ENCODE assay signal across 18 cellular contexts in the genomic region with DNA sequence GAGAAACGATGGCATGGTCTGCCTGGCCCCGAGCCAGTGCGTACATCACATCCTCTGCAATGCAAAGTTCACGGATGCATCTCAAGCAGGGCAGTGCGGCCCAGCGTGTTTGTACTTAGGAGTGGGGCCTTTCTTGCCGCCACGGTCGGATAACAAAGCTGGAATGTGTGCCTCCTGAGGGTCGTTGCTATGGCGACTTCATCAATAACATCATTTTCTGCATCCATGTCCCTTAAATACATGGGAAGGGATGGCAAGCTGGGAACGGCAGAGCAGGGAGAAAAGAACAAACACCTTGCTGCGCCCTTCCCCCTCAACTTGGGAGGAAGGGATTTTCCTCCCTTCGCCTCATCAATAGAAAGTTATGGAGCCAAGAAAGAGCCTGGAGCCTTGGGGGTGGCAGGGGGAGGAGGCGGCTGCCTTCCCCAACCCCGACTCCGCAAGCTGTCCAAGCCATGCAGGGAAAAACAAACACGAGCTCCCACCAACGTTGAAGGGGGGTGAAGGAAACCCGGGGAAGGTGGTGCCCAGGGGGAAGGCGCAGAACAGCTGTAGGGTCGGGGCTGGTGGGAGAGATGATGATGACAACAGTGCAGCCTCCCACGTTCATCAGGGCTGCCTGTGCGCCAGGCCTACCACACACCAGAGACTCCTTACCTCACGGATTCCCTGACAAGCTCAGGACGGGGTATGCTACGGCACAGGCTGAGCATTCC.
DNase-seq lines count a peak whose midpoint lies in the region; ATAC-seq and TF ChIP-seq lines count a peak whose summit lies in the region.
"Had no signal": no experiment of that assay in that cellular context is flagged by ENCODE, and none has a peak within 500 bp of the region (broad histone marks: within the 10 kb centered on the region; RNA-seq: fewer than 3 reads in every experiment).

No MANE protein-coding gene starts in this region.

- no peaks in the 10 kb centered on the region for H3K36me3 Mint-ChIP-seq in brain
- H3K36me3 Mint-ChIP-seq in nephron (ENCODE audit: low read depth), result no peaks in the 10 kb centered on the region
- H3K36me3 Mint-ChIP-seq: CD8-positive, alpha-beta T cell had no signal

- TF ChIP-seq CTCF in HEK293 (tag by site-specific recombination; IDR thresholded peaks at IDR 0.05) (no peak), brain (conservative IDR thresholded peaks at IDR 0.05) (no peak), nephron (IDR thresholded peaks at IDR 0.05; ENCODE audit: unreplicated experiment in 3 of 3) (no peak), GM13976 (IDR thresholded peaks at IDR 0.05; ENCODE audit: borderline replicate concordance, control extremely low read depth, extremely low read depth, insufficient read depth, missing control alignments) (no peak)

- H3K9me3 Mint-ChIP-seq in brain, result no peaks in the 10 kb centered on the region
- no peaks in the 10 kb centered on the region for H3K9me3 Mint-ChIP-seq in nephron
- H3K9me3 Mint-ChIP-seq: CD8-positive, alpha-beta T cell had no signal

- H3K27ac ChIP-seq in HEK293 (ENCODE audit: extremely low read depth, low read depth, low read length), result no peak overlapping the region
- H3K27ac ChIP-seq: A549; BLaER1 treated with 17β-estradiol and CSF1 and Interleukin-3, amounts not matched to agents 10 nM and 100 nM; HL-60 had no signal

- DNase-seq in retina, result peak; percentile 58
- DNase-seq in GM13976 (ENCODE audit: low spot score), result no peak
- DNase-seq in NCI-H1930 (lab: John Stamatoyannopoulos, UW), result no peak
- DNase-seq: CD8-positive, alpha-beta T cell; NCI-H1048; NCI-H1436; NCI-H2029; NCI-H446 treated with DMSO at 0.1 percent for 48 hours had no signal

- CTCF ChIA-PET in HEK293 (lab: Yijun Ruan, JAX), result interaction anchor here (0.6 to 11.3 kb wide), 13 partner anchors 10 to 154 kb away, joined by 3 to 318 read pairs (median 5); a partner anchor contains a TSS

- peak overlapping the region; percentile 15 to 93 (median 82) for H3K27ac Mint-ChIP-seq in brain
- peak overlapping the region; percentile 45 to 84 (median 57) for H3K27ac Mint-ChIP-seq in nephron
- H3K27ac Mint-ChIP-seq: CD8-positive, alpha-beta T cell had no signal

- no peak overlapping the region for H3K4me3 ChIP-seq in HEK293 (ENCODE audit: low read depth, low read length)
- H3K4me3 ChIP-seq: A549; BLaER1 treated with 17β-estradiol and CSF1 and Interleukin-3, amounts not matched to agents 10 nM and 100 nM; GM12878 had no signal

- H3K4me1 Mint-ChIP-seq in brain (peaks cover 57% of the 10 kb centered on the region), nephron (peaks cover 46% of the 10 kb centered on the region)

- H3K36me3 ChIP-seq in HEK293 (ENCODE audit: control insufficient read depth in 2 of 2, insufficient read depth in 1 of 2, low read length in 2 of 2), result no peaks in the 10 kb centered on the region
- H3K36me3 ChIP-seq: BLaER1 treated with 17β-estradiol and CSF1 and Interleukin-3, amounts not matched to agents 10 nM and 100 nM had no signal

- H3K4me3 Mint-ChIP-seq in brain (peak overlapping the region in 3 of 5 experiments; percentile 12 to 32 (median 19)), nephron (no peak overlapping the region)
- H3K4me3 Mint-ChIP-seq: CD8-positive, alpha-beta T cell had no signal

- POLR2A ChIA-PET in HEK293 (lab: Yijun Ruan, JAX), result no interaction called here

- in situ Hi-C loops in GM13976 (cut with MboI; ENCODE audit: low sequenced_read_pairs, unreplicated experiment), result loop anchor here (10.0 kb wide), 2 partner anchors 75 to 115 kb away; a partner anchor contains a TSS

- no peaks in the 10 kb centered on the region for H3K27me3 Mint-ChIP-seq in brain
- peaks cover 63% of the 10 kb centered on the region for H3K27me3 Mint-ChIP-seq in nephron (ENCODE audit: low read depth)

- peaks cover 3% of the 10 kb centered on the region; the same call in 1 of the 2 replicates for H3K4me1 ChIP-seq in HEK293 (ENCODE audit: control insufficient read depth, insufficient read depth, low read length)
- H3K4me1 ChIP-seq: A549 had no signal

- no peak for ATAC-seq in GM18502 (IDR thresholded peaks at IDR 0.05; ENCODE audit: poor library complexity, unreplicated experiment)
- ATAC-seq: CD8-positive, alpha-beta T cell; Right ventricle myocardium inferior had no signal

- H3K9me3 ChIP-seq in HEK293 (ENCODE audit: control insufficient read depth, insufficient read depth, low read depth, low read length), result no peaks in the 10 kb centered on the region
- H3K9me3 ChIP-seq: A549; BLaER1 treated with 17β-estradiol and CSF1 and Interleukin-3, amounts not matched to agents 10 nM and 100 nM; SK-N-SH had no signal

TF ChIP-seq in HEK293, 187 proteins besides CTCF, POLR2A, EP300 and RAD21:
- TF ChIP-seq, protein P1, sequence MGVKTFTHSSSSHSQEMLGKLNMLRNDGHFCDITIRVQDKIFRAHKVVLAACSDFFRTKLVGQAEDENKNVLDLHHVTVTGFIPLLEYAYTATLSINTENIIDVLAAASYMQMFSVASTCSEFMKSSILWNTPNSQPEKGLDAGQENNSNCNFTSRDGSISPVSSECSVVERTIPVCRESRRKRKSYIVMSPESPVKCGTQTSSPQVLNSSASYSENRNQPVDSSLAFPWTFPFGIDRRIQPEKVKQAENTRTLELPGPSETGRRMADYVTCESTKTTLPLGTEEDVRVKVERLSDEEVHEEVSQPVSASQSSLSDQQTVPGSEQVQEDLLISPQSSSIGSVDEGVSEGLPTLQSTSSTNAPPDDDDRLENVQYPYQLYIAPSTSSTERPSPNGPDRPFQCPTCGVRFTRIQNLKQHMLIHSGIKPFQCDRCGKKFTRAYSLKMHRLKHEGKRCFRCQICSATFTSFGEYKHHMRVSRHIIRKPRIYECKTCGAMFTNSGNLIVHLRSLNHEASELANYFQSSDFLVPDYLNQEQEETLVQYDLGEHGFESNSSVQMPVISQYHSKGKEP (tag by site-specific recombination; IDR thresholded peaks at IDR 0.05), result no peak
- TF ChIP-seq KLF7 (tag by site-specific recombination; IDR thresholded peaks at IDR 0.05; ENCODE audit: borderline replicate concordance) (no peak), ZNF792 (tag by site-specific recombination; IDR thresholded peaks at IDR 0.05) (no peak), WT1 (tag by site-specific recombination; IDR thresholded peaks at IDR 0.05) (no peak), ZNF677 (tag by site-specific recombination; IDR thresholded peaks at IDR 0.05) (no peak), EGR2 (tag by site-specific recombination; IDR thresholded peaks at IDR 0.05; ENCODE audit: low read depth) (peak; percentile 79), ZNF521 (tag by site-specific recombination; IDR thresholded peaks at IDR 0.05) (no peak), ZNF266 (tag by site-specific recombination; IDR thresholded peaks at IDR 0.05; ENCODE audit: low read depth) (no peak), ZFHX2 (tag by site-specific recombination; conservative IDR thresholded peaks at IDR 0.05) (peak; percentile 55), ZBTB48 (tag by site-specific recombination; IDR thresholded peaks at IDR 0.05) (no peak)
- TF ChIP-seq, protein P2, sequence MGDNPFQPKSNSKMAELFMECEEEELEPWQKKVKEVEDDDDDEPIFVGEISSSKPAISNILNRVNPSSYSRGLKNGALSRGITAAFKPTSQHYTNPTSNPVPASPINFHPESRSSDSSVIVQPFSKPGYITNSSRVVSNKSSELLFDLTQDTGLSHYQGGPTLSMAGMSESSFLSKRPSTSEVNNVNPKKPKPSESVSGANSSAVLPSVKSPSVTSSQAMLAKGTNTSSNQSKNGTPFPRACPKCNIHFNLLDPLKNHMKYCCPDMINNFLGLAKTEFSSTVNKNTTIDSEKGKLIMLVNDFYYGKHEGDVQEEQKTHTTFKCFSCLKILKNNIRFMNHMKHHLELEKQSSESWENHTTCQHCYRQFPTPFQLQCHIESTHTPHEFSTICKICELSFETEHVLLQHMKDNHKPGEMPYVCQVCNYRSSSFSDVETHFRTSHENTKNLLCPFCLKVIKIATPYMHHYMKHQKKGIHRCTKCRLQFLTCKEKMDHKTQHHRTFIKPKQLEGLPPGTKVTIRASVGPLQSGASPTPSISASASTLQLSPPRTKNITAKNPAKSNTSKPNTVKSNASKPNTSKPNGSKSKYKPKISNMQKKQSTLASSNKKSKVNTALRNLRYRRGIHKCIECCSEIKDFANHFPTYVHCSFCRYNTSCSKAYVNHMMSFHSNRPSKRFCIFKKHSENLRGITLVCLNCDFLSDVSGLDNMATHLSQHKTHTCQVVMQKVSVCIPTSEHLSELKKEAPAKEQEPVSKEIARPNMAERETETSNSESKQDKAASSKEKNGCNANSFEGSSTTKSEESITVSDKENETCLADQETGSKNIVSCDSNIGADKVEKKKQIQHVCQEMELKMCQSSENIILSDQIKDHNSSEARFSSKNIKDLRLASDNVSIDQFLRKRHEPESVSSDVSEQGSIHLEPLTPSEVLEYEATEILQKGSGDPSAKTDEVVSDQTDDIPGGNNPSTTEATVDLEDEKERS (tag by site-specific recombination; IDR thresholded peaks at IDR 0.05), result no peak

Comparison
In these comparisons a context has a peak if more than half of its experiments do, and no peak if none do; other contexts are left out.
1. H3K4me3 Mint-ChIP-seq: peak in brain (3 of 5); none in nephron (0 of 3).